In genomic region chr4:36386691-36387090, GRCh38 we compare ENCODE assay signal across 13 cellular contexts.
A peak's percentile ranks its signal among the peaks of the same experiment; 100 is the strongest.
DNase-seq lines count a peak whose midpoint lies in the region; ATAC-seq and TF ChIP-seq lines count a peak whose summit lies in the region.
"Had no signal": no experiment of that assay in that cellular context is flagged by ENCODE, and none has a peak within 500 bp of the region (broad histone marks: within the 10 kb centered on the region; RNA-seq: fewer than 3 reads in every experiment).

No MANE protein-coding gene starts in this region.

- peak; percentile 68 for TF ChIP-seq CTCF in VCaP (conservative IDR thresholded peaks at IDR 0.05)
- TF ChIP-seq CTCF in body of pancreas (IDR thresholded peaks at IDR 0.05), result no peak

- peaks cover 0 to 3% (median 0%) of the 10 kb centered on the region in 9 donors for H3K9me3 Mint-ChIP-seq in naive thymus-derived CD8-positive, alpha-beta T cell

- POLR2A ChIA-PET in naive thymus-derived CD8-positive, alpha-beta T cell (lab: Charles Lee), result interaction anchor here (1.1 to 1.6 kb wide), 2 partner anchors 11 to 13 kb away, joined by 4 read pairs; no protein-coding TSS in a partner anchor

- intact Hi-C loops in body of pancreas (cut with DNase I), result no loop called here

- DNase-seq in DMS53 (lab: John Stamatoyannopoulos, UW) (peak; percentile 46), DMS53 treated with DMSO at 0.1 percent for 48 hours (lab: John Stamatoyannopoulos, UW; ENCODE audit: unreplicated experiment) (no peak), body of pancreas (no peak)
- DNase-seq in naive thymus-derived CD8-positive, alpha-beta T cell, result peak in 1 of 10 donors; percentile 4
- no peak for DNase-seq in activated CD4-positive, alpha-beta T cell treated with anti-CD3 and anti-CD28 coated beads for 48 hours
- DNase-seq: 8988T; activated CD8-positive, alpha-beta memory T cell treated with anti-CD3 and anti-CD28 coated beads, Interleukin-2, amount 50 U/mL, for 4 hours; foreskin fibroblast; NCI-H1105 treated with DMSO at 0.1 percent for 48 hours had no signal

- H3K27ac ChIP-seq in VCaP, result no peak overlapping the region
- no peak overlapping the region for H3K27ac ChIP-seq in body of pancreas

- H3K27ac Mint-ChIP-seq in naive thymus-derived CD8-positive, alpha-beta T cell, result peak overlapping the region; percentile 90 to 99 (median 95)

- no peak overlapping the region for H3K4me3 ChIP-seq in body of pancreas
- H3K4me3 ChIP-seq: transverse colon had no signal

- H3K27me3 Mint-ChIP-seq in naive thymus-derived CD8-positive, alpha-beta T cell, result no peaks in the 10 kb centered on the region

- no peak for TF ChIP-seq POLR2A in body of pancreas (IDR thresholded peaks at IDR 0.05)

- H3K36me3 Mint-ChIP-seq in naive thymus-derived CD8-positive, alpha-beta T cell, result no peaks in the 10 kb centered on the region

- ATAC-seq in GM19025 (IDR thresholded peaks at IDR 0.05; ENCODE audit: low read depth, unreplicated experiment) (peak; percentile 1), body of pancreas (no peak), HG03097 (IDR thresholded peaks at IDR 0.05; ENCODE audit: low FRiP score, unreplicated experiment) (no peak)
- ATAC-seq in naive thymus-derived CD8-positive, alpha-beta T cell, result no peak

- no peaks in the 10 kb centered on the region for H3K4me1 ChIP-seq in body of pancreas

- no peaks in the 10 kb centered on the region for H3K36me3 ChIP-seq in body of pancreas (replicated peaks in 1 of 2; ENCODE audit: insufficient read depth in 1 of 2, low read depth in 2 of 2)
- H3K36me3 ChIP-seq: transverse colon had no signal

- peaks cover 12 to 34% (median 27%) of the 10 kb centered on the region in 4 donors for H3K4me1 Mint-ChIP-seq in naive thymus-derived CD8-positive, alpha-beta T cell

- H3K9me3 ChIP-seq in body of pancreas, result no peaks in the 10 kb centered on the region
- H3K9me3 ChIP-seq: transverse colon had no signal

- no peaks in the 10 kb centered on the region for H3K27me3 ChIP-seq in body of pancreas
- H3K27me3 ChIP-seq: transverse colon had no signal

- peak overlapping the region in 6 of 10 donors; percentile 45 to 76 (median 66) for H3K4me3 Mint-ChIP-seq in naive thymus-derived CD8-positive, alpha-beta T cell
